9 cellular contexts compared by ENCODE assay signal in genomic region chr12:130041983-130042812, GRCh38.
A peak's percentile ranks its signal among the peaks of the same experiment; 100 is the strongest.
DNase-seq lines count a peak whose midpoint lies in the region; ATAC-seq and TF ChIP-seq lines count a peak whose summit lies in the region.
"Had no signal": no experiment of that assay in that cellular context is flagged by ENCODE, and none has a peak within 500 bp of the region (broad histone marks: within the 10 kb centered on the region; RNA-seq: fewer than 3 reads in every experiment).

No MANE protein-coding gene starts in this region.

- no peaks in the 10 kb centered on the region for H3K27me3 ChIP-seq in ovary
- H3K27me3 ChIP-seq: SJSA1 had no signal

- no peak for TF ChIP-seq POLR2A in ovary (IDR thresholded peaks at IDR 0.05)

- intact Hi-C loops in ovary (cut with DNase I): loop anchor here in 3 of 4 donors (5.0 to 10.0 kb wide), 3 partner anchors 293 to 703 kb away; partner anchors contain the start of gene PIWIL1 (in 2 of the 3)

- POLR2A ChIA-PET in T-cell (lab: Charles Lee): no interaction called here

- no peak overlapping the region for H3K27ac Mint-ChIP-seq in T-cell

- H3K9me3 ChIP-seq in ovary: no peaks in the 10 kb centered on the region

- H3K9me3 Mint-ChIP-seq in T-cell: peaks cover 0 to 8% (median 0%) of the 10 kb centered on the region in 3 donors

- TF ChIP-seq EP300 in ovary (IDR thresholded peaks at IDR 0.05): no peak

- H3K4me3 ChIP-seq in ovary: no peak overlapping the region
- H3K4me3 ChIP-seq: SJSA1 had no signal

- H3K27me3 Mint-ChIP-seq in T-cell: peaks cover 52 to 55% of the 10 kb centered on the region in 2 donors

- peak in 1 of 3 donors; percentile 47 for TF ChIP-seq CTCF in ovary (IDR thresholded peaks at IDR 0.05)

- no peaks in the 10 kb centered on the region for H3K4me1 ChIP-seq in ovary (ENCODE audit: insufficient read depth)
- H3K4me1 ChIP-seq: SJSA1 had no signal

- 4 to 10% (median 4%) methylated on average over 38 to 52 of the region's 52 CpGs for WGBS in ovary, 3 donors

- no peaks in the 10 kb centered on the region for H3K36me3 ChIP-seq in ovary
- H3K36me3 ChIP-seq: SJSA1 had no signal

- no peak overlapping the region for H3K27ac ChIP-seq in ovary
- H3K27ac ChIP-seq: SJSA1 had no signal

- peaks cover 0 to 5% (median 0%) of the 10 kb centered on the region in 3 donors for H3K4me1 Mint-ChIP-seq in T-cell

- peak; percentile 30 to 49 for DNase-seq in NCI-H524 (lab: John Stamatoyannopoulos, UW)
- DNase-seq in NCI-H524 treated with DMSO at 0.1 percent for 48 hours (lab: John Stamatoyannopoulos, UW): no peak
- peak in 21 of 34 experiments; percentile 4 to 41 (median 28) for DNase-seq in T-cell
- DNase-seq in ovary: peak in 4 of 5 donors; percentile 21 to 60 (median 28)
- no peak for DNase-seq in dermis blood vessel endothelial cell
- DNase-seq in DMS79 (lab: John Stamatoyannopoulos, UW): no peak
- DNase-seq in DMS79 treated with DMSO at 0.1 percent for 48 hours (lab: John Stamatoyannopoulos, UW): no peak

- ATAC-seq in T-cell (replicated peaks in 1 of 4) (no peak), esophagus mucosa (peak; percentile 84)

- CTCF ChIA-PET in T-cell (lab: Charles Lee): interaction anchor here in 1 of 2 donors (1.0 to 1.3 kb wide), 2 partner anchors 292 to 293 kb away, joined by 3 to 5 read pairs; no protein-coding TSS in a partner anchor

- H3K36me3 Mint-ChIP-seq in T-cell: no peaks in the 10 kb centered on the region

- H3K4me3 Mint-ChIP-seq in T-cell: no peak overlapping the region

Comparison
In these comparisons a context has a peak if more than half of its experiments do, and no peak if none do; other contexts are left out.
1. DNase-seq: peak in NCI-H524 (2 of 2), T-cell (21 of 34) and ovary (4 of 5); none in NCI-H524 treated with DMSO at 0.1 percent for 48 hours (single experiment), dermis blood vessel endothelial cell (single experiment), DMS79 (single experiment) and DMS79 treated with DMSO at 0.1 percent for 48 hours (single experiment).